Comparison of ENCODE assay signal across 13 cellular contexts in the genomic region with DNA sequence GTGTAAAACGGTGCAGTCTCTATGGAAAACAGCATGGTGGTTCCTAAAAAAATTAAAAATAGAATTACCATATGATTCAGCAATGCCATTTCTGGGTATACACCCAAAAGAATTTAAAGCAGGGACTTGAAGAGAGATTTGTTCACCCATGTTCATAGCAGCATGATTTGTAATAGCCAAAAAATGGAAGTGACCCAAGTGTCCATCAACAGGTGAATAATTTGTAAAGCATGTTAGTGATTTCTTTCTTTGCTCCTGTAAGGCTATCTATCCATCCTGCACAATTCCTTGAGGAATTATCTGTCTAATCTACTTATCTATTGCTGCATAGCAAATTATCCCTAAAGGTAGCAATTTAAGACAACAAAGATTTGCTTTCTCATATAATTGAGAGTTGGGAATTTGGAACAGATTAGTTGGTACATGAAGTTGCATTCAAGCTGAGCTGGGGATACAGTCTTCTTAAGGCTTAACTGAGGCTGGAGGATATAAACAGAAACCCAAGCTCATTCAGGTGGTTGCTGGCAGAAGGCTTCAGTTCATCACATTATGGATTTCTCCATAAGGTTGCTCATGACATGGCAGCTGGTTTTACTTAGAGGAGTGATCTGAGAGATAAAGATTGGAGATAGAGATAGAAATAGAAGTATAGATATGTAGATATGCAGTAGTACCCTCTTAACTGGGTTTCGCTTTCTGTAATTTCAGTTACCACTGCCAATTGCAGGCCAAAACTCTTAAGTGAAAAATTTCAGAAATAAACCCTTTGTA.
"Had no signal": no experiment of that assay in that cellular context is flagged by ENCODE, and none has a peak within 500 bp of the region (broad histone marks: within the 10 kb centered on the region; RNA-seq: fewer than 3 reads in every experiment).

No MANE protein-coding gene starts in this region.

- H3K9me3 ChIP-seq: left ventricle myocardium inferior, sigmoid colon, upper lobe of left lung had no signal

- H3K27ac ChIP-seq: gastroesophageal sphincter, left ventricle myocardium inferior, sigmoid colon, upper lobe of left lung had no signal

- FAIRE-seq: kidney had no signal

- H3K4me1 ChIP-seq: gastroesophageal sphincter, sigmoid colon had no signal

- DNase-seq: activated CD4-positive, alpha-beta T cell treated with anti-CD3 and anti-CD28 coated beads for 48 hours; activated naive CD4-positive, alpha-beta T cell treated with anti-CD3 and anti-CD28 coated beads, Interleukin-2, amount 50 U/mL, for 16 hours; kidney; left ventricle myocardium inferior; nephron progenitor cell; sigmoid colon; stimulated activated CD4-positive, alpha-beta T cell treated with anti-CD3 and anti-CD28 coated beads, Interleukin-12 subunit alpha, Interleukin-12 subunit beta, amount 100 ng/mL, for 4 hours; stimulated activated naive CD4-positive, alpha-beta T cell; substantia nigra; upper lobe of left lung had no signal

- ATAC-seq: gastroesophageal sphincter, WTC11 had no signal

- H3K27me3 ChIP-seq: gastroesophageal sphincter, sigmoid colon, upper lobe of left lung had no signal

- H3K27ac Mint-ChIP-seq: brain, nephron progenitor cell, WTC11 had no signal

- H3K36me3 Mint-ChIP-seq: brain had no signal

- H3K4me3 ChIP-seq: gastroesophageal sphincter, left ventricle myocardium inferior, sigmoid colon, upper lobe of left lung had no signal

- H3K36me3 ChIP-seq: gastroesophageal sphincter, left ventricle myocardium inferior, sigmoid colon, upper lobe of left lung had no signal

- H3K4me1 Mint-ChIP-seq: brain, nephron progenitor cell, WTC11 had no signal

- H3K4me3 Mint-ChIP-seq: brain, nephron progenitor cell, WTC11 had no signal
